Comparison of ENCODE assay signal across 1 cellular context in genomic region chr12:25202139-25202538, GRCh38.
TF ChIP-seq lines count a peak whose summit lies in the region.

No MANE protein-coding gene starts in this region.

TF ChIP-seq in H1, 55 proteins besides CTCF, POLR2A, EP300 and RAD21:
- TF ChIP-seq CREB1 (IDR thresholded peaks at IDR 0.05) (no peak), POLR2AphosphoS5 (IDR thresholded peaks at IDR 0.05; ENCODE audit: low read depth, low read length) (no peak), CBX5 (IDR thresholded peaks at IDR 0.05; ENCODE audit: low read depth, low read length) (no peak), CBX8 (IDR thresholded peaks at IDR 0.05; ENCODE audit: borderline replicate concordance, low read depth, low read length) (no peak), BCL11A (IDR thresholded peaks at IDR 0.05; ENCODE audit: low read depth in 2 of 2, low read length in 2 of 2) (no peak), BRCA1 (IDR thresholded peaks at IDR 0.05; ENCODE audit: low read depth, low read length) (no peak), SIN3A (conservative IDR thresholded peaks at IDR 0.05 in 1 of 2, IDR thresholded peaks at IDR 0.05 in 1 of 2; ENCODE audit: low read depth in 1 of 2, low read length in 2 of 2) (no peak), SIX5 (IDR thresholded peaks at IDR 0.05; ENCODE audit: low read depth, low read length) (no peak), TCF12 (IDR thresholded peaks at IDR 0.05; ENCODE audit: low read depth, low read length) (no peak)
